Comparison of ENCODE assay signal across 10 cellular contexts in genomic region chr11:63986932-63987513, GRCh38. TPM values are rescaled to one million over a fixed set of nuclear protein-coding genes. Genes with fewer than 3 reads are reported as not detected.
DNase-seq lines count a peak whose midpoint lies in the region; ATAC-seq and TF ChIP-seq lines count a peak whose summit lies in the region.
"Had no signal": no experiment of that assay in that cellular context is flagged by ENCODE, and none has a peak within 500 bp of the region (broad histone marks: within the 10 kb centered on the region; RNA-seq: fewer than 3 reads in every experiment).

No MANE protein-coding gene starts in this region.

- peaks cover 21% of the 10 kb centered on the region for H3K4me1 Mint-ChIP-seq in mesothelial cell of epicardium

- H3K27me3 Mint-ChIP-seq in mesothelial cell of epicardium (ENCODE audit: low read depth): no peaks in the 10 kb centered on the region

- intact Hi-C loops in heart right ventricle (cut with DNase I): no loop called here
- intact Hi-C loops in left ventricle myocardium superior (cut with micrococcal nuclease): no loop called here
- intact Hi-C loops in mammary epithelial cell (cut with micrococcal nuclease): loop anchor here (1.0 to 5.0 kb wide), 5 partner anchors 12 to 220 kb away; partner anchors contain the start of genes COX8A, NAA40 and ZFTA
- intact Hi-C loops in vagina (cut with DNase I): no loop called here

- CTCF ChIA-PET in mammary epithelial cell (lab: Charles Lee; ENCODE audit: low non-redundant PET): no interaction called here

- ATAC-seq in heart right ventricle (peak in 2 of 8 donors; percentile 1 to 5), left ventricle myocardium superior (no peak), GM19351 (IDR thresholded peaks at IDR 0.05; ENCODE audit: unreplicated experiment) (no peak)

- H4K20me1 ChIP-seq in mammary epithelial cell (ENCODE audit: insufficient read depth, low read length): no peaks in the 10 kb centered on the region

- H3K79me2 ChIP-seq in mammary epithelial cell (ENCODE audit: insufficient read depth, low read length): peaks cover 69% of the 10 kb centered on the region

- 35 to 36% methylated on average over 25 of the region's 25 CpGs for WGBS in heart right ventricle, 2 donors
- 21% methylated on average over 12 of the region's 25 CpGs for WGBS in mammary epithelial cell (ENCODE audit: low coverage, missing lambda C conversion rate)

- H3K36me3 ChIP-seq in heart right ventricle: peaks cover 0 to 40% (median 13%) of the 10 kb centered on the region in 9 donors
- peaks cover 2% of the 10 kb centered on the region for H3K36me3 ChIP-seq in mammary epithelial cell (ENCODE audit: insufficient read depth, low read length)
- peaks cover 0 to 14% of the 10 kb centered on the region in 2 donors for H3K36me3 ChIP-seq in vagina

- no peaks in the 10 kb centered on the region for H3K27me3 ChIP-seq in heart right ventricle
- no peaks in the 10 kb centered on the region for H3K27me3 ChIP-seq in mammary epithelial cell (ENCODE audit: insufficient read depth, low read length)
- no peaks in the 10 kb centered on the region for H3K27me3 ChIP-seq in vagina

- TF ChIP-seq POLR2A in vagina (IDR thresholded peaks at IDR 0.05): no peak

- in situ Hi-C loops in mammary epithelial cell (cut with MboI; ENCODE audit: low sequenced_read_pairs in 2 of 2): loop anchor here in 1 of 2 donors (10.0 kb wide), 1 partner anchor 152 kb away; the partner anchor contains the start of gene MARK2

- peak overlapping the region; percentile 70 for H3K9ac ChIP-seq in mammary epithelial cell (ENCODE audit: insufficient read depth, low read length)

- dilution Hi-C loops in mammary epithelial cell (cut with HindIII; ENCODE audit: low sequenced_read_pairs): no loop called here

- H3K36me3 Mint-ChIP-seq in mesothelial cell of epicardium: peaks cover 14% of the 10 kb centered on the region

- BruUV-seq in mammary epithelial cell (replicated peaks; lab: Mats Ljungman, UMichigan): TSS peak; percentile 47

- peak overlapping the region; percentile 64 for H3K27ac Mint-ChIP-seq in mesothelial cell of epicardium

- H3K9me3 ChIP-seq in heart right ventricle (no peaks in the 10 kb centered on the region), mammary epithelial cell (replicated peaks; ENCODE audit: insufficient read depth, low read length) (no peaks in the 10 kb centered on the region), vagina (no peaks in the 10 kb centered on the region)

- H3K4me3 ChIP-seq in heart right ventricle: peak overlapping the region; percentile 79 to 100 (median 92)
- H3K4me3 ChIP-seq in mammary epithelial cell (replicated peaks in 1 of 3; ENCODE audit: insufficient read depth in 1 of 3, low read depth in 2 of 3, low read length in 3 of 3): peak overlapping the region; percentile 83 to 99 (median 89)
- peak overlapping the region; percentile 73 to 95 for H3K4me3 ChIP-seq in vagina

- TF ChIP-seq CTCF in heart right ventricle (IDR thresholded peaks at IDR 0.05) (no peak), mammary epithelial cell (conservative IDR thresholded peaks at IDR 0.05 in 1 of 2, IDR thresholded peaks at IDR 0.05 in 1 of 2; ENCODE audit: extremely low read depth in 1 of 2, insufficient read depth in 1 of 2, low read depth in 1 of 2, low read length in 2 of 2) (no peak), mesothelial cell of epicardium (IDR thresholded peaks at IDR 0.05; ENCODE audit: unreplicated experiment) (no peak), vagina (IDR thresholded peaks at IDR 0.05) (no peak)

- peak overlapping the region; percentile 81 for H2AFZ ChIP-seq in mammary epithelial cell (ENCODE audit: low read depth, low read length)

- peak overlapping the region; percentile 83 for H3K4me2 ChIP-seq in mammary epithelial cell (ENCODE audit: insufficient read depth, low read depth, low read length)

- no peaks in the 10 kb centered on the region for H3K9me3 Mint-ChIP-seq in mesothelial cell of epicardium

- H3K27ac ChIP-seq in heart right ventricle: peak overlapping the region in 9 of 10 donors; percentile 78 to 92 (median 88)
- H3K27ac ChIP-seq in mammary epithelial cell (ENCODE audit: insufficient read depth, low read depth, low read length): peak overlapping the region; percentile 73
- H3K27ac ChIP-seq in vagina: peak overlapping the region; percentile 82

- no peak for DNase-seq in heart right ventricle
- DNase-seq in left ventricle myocardium superior: no peak
- DNase-seq in mammary epithelial cell: no peak
- no peak for DNase-seq in mesothelial cell of epicardium (ENCODE audit: low spot score in 2 of 2, unreplicated experiment in 2 of 2)
- peak in 1 of 2 donors; percentile 84 for DNase-seq in vagina (ENCODE audit: extremely low spot score in 2 of 2)
- no peak for DNase-seq in activated CD4-positive, CD25-positive, alpha-beta regulatory T cell (lab: John Stamatoyannopoulos, UW)
- DNase-seq in cerebellar cortex (ENCODE audit: low spot score): no peak

- H3K4me1 ChIP-seq in heart right ventricle: peaks cover 3 to 37% (median 22%) of the 10 kb centered on the region in 9 donors
- peaks cover 20% of the 10 kb centered on the region for H3K4me1 ChIP-seq in mammary epithelial cell (ENCODE audit: insufficient read depth, low read length)
- H3K4me1 ChIP-seq in vagina: peaks cover 26% of the 10 kb centered on the region

- H3K4me3 Mint-ChIP-seq in mesothelial cell of epicardium: peak overlapping the region; percentile 99

RNA-seq across cellular contexts. Expression of gene OTUB1, which starts 0.8 kb away (rescaled TPM):
- total RNA-seq in heart right ventricle: 10 to 100 TPM; 47.0 to 58.2 (median 49.8) TPM
- polyA plus RNA-seq in heart right ventricle: 10 to 100 TPM; 34.9 to 87.0 TPM
- total RNA-seq in left ventricle myocardium superior: 54.4 TPM
- total RNA-seq in mammary epithelial cell: 100 to 1,000 TPM in 1 of 2 donors, 10 to 100 TPM in 1; 48.0 to 101 TPM
- polyA plus RNA-seq in mammary epithelial cell: 196 TPM
- polyA minus RNA-seq in mammary epithelial cell: 121 TPM
- total RNA-seq in mesothelial cell of epicardium: 98.0 to 99.7 TPM (median 98.7 TPM) in 3 replicates
- total RNA-seq in vagina: 85.0 TPM

RNA-seq across cellular contexts. Expression of gene COX8A, which starts 12.6 kb away (rescaled TPM):
- total RNA-seq in heart right ventricle (1,000 to 10,000 TPM in 6 of 10 donors, 100 to 1,000 TPM in 4; 868 to 1,274 (median 1,041) TPM), left ventricle myocardium superior (1,107 TPM), mammary epithelial cell (100 to 1,000 TPM; 185 to 338 TPM), mesothelial cell of epicardium (169 to 178 TPM (median 177 TPM) in 3 replicates), vagina (383 TPM)
- polyA plus RNA-seq in heart right ventricle (1,000 to 10,000 TPM; 1,312 to 2,481 TPM), mammary epithelial cell (576 TPM)
- 282 TPM for polyA minus RNA-seq in mammary epithelial cell

RNA-seq across cellular contexts. Expression of gene NAA40, which starts 48.2 kb away (rescaled TPM):
- total RNA-seq in heart right ventricle: 10 to 100 TPM; 13.0 to 26.4 (median 19.7) TPM
- 10 to 100 TPM; 13.9 to 38.8 TPM for polyA plus RNA-seq in heart right ventricle
- 26.5 TPM for total RNA-seq in left ventricle myocardium superior
- total RNA-seq in mammary epithelial cell: 10 to 100 TPM; 16.3 to 20.2 TPM
- polyA plus RNA-seq in mammary epithelial cell: 18.0 TPM
- 19.3 TPM for polyA minus RNA-seq in mammary epithelial cell
- 50.7 to 53.7 TPM (median 51.4 TPM) in 3 replicates for total RNA-seq in mesothelial cell of epicardium
- total RNA-seq in vagina: 7.1 TPM

RNA-seq across cellular contexts. Expression of gene FLRT1, which starts 48.7 kb away (rescaled TPM):
- under 1 TPM; 0.17 to 0.83 (median 0.39) TPM for total RNA-seq in heart right ventricle
- polyA plus RNA-seq in heart right ventricle: under 1 TPM; 0.22 to 0.44 TPM
- total RNA-seq in left ventricle myocardium superior: 0.45 TPM
- total RNA-seq in mammary epithelial cell: under 1 TPM; 0.16 to 0.33 TPM
- polyA plus RNA-seq in mammary epithelial cell: 0.02 TPM
- not detected for polyA minus RNA-seq in mammary epithelial cell
- 7.1 to 7.9 TPM (median 7.3 TPM) in 3 replicates for total RNA-seq in mesothelial cell of epicardium
- 0.49 TPM for total RNA-seq in vagina
- total RNA-seq: G401, glomerular endothelial cell had no signal
